Comparison of ENCODE assay signal across 9 cellular contexts in genomic region chr18:77650799-77651385, GRCh38.
A peak's percentile ranks its signal among the peaks of the same experiment; 100 is the strongest.
DNase-seq lines count a peak whose midpoint lies in the region; ATAC-seq and TF ChIP-seq lines count a peak whose summit lies in the region.
"Had no signal": no experiment of that assay in that cellular context is flagged by ENCODE, and none has a peak within 500 bp of the region (broad histone marks: within the 10 kb centered on the region; RNA-seq: fewer than 3 reads in every experiment).

No MANE protein-coding gene starts in this region.

- no peaks in the 10 kb centered on the region for H3K9me3 Mint-ChIP-seq in nephron

- no peak overlapping the region for H3K27ac ChIP-seq in fibroblast of lung (ENCODE audit: insufficient read depth, low read length)
- H3K27ac ChIP-seq in testis, result no peak overlapping the region

- H3K36me3 ChIP-seq in fibroblast of lung (ENCODE audit: control insufficient read depth, insufficient read depth, low read length) (no peaks in the 10 kb centered on the region), testis (ENCODE audit: low read depth, missing control alignments) (no peaks in the 10 kb centered on the region)

- no peak overlapping the region for H3K4me3 Mint-ChIP-seq in nephron
- H3K4me3 Mint-ChIP-seq: stimulated activated naive CD8-positive, alpha-beta T cell treated with anti-CD3 and anti-CD28 coated beads, Interleukin-15, Interleukin-2, amounts not matched to agents 100 ng/mL and 50 ng/mL, for 24 hours had no signal

- H3K9ac ChIP-seq in fibroblast of lung (ENCODE audit: insufficient read depth, low read length), result no peak overlapping the region

- H3K4me1 Mint-ChIP-seq in nephron, result peaks cover 20% of the 10 kb centered on the region

- no peak overlapping the region for H3K4me2 ChIP-seq in fibroblast of lung (ENCODE audit: extremely low read depth, insufficient read depth, low read length)

- no peak for TF ChIP-seq POLR2A in testis (IDR thresholded peaks at IDR 0.05)

- no peak overlapping the region for H2AFZ ChIP-seq in fibroblast of lung (ENCODE audit: low read length)

- peak; percentile 20 to 46 for TF ChIP-seq CTCF in fibroblast of lung (conservative IDR thresholded peaks at IDR 0.05 in 1 of 2, IDR thresholded peaks at IDR 0.05 in 1 of 2; ENCODE audit: low read depth in 1 of 2, low read length in 2 of 2)
- peak; percentile 97 to 99 (median 98) for TF ChIP-seq CTCF in nephron (IDR thresholded peaks at IDR 0.05; ENCODE audit: unreplicated experiment in 3 of 3)
- peak; percentile 76 to 95 (median 82) for TF ChIP-seq CTCF in testis (IDR thresholded peaks at IDR 0.05)

- ATAC-seq in GM19324 (IDR thresholded peaks at IDR 0.05; ENCODE audit: low FRiP score, unreplicated experiment), result peak; percentile 76
- ATAC-seq in HG03439 (IDR thresholded peaks at IDR 0.05; ENCODE audit: unreplicated experiment), result peak; percentile 89

- H3K27me3 ChIP-seq in fibroblast of lung (ENCODE audit: control insufficient read depth, insufficient read depth, low read length), result no peaks in the 10 kb centered on the region
- no peaks in the 10 kb centered on the region for H3K27me3 ChIP-seq in testis

- H3K4me1 ChIP-seq in fibroblast of lung (ENCODE audit: control insufficient read depth, extremely low read depth, insufficient read depth, low read length) (no peaks in the 10 kb centered on the region), testis (no peaks in the 10 kb centered on the region)

- DNase-seq in CD1c-positive myeloid dendritic cell (ENCODE audit: extremely low spot score) (peak; percentile 77), NCI-H748 (lab: John Stamatoyannopoulos, UW; ENCODE audit: unreplicated experiment) (peak; percentile 82), activated T-cell treated with anti-CD3 and anti-CD28 coated beads for 24 hours (ENCODE audit: low read depth) (peak; percentile 39), fibroblast of lung (ENCODE audit: low read depth in 2 of 2) (peak; percentile 7 to 8), testis (peak; percentile 76)

- no peaks in the 10 kb centered on the region for H3K9me3 ChIP-seq in fibroblast of lung (ENCODE audit: control insufficient read depth, insufficient read depth, low read depth, low read length)
- H3K9me3 ChIP-seq in testis, result no peaks in the 10 kb centered on the region

- no peaks in the 10 kb centered on the region for H3K79me2 ChIP-seq in fibroblast of lung (ENCODE audit: control insufficient read depth, insufficient read depth, low read length)

- no peaks in the 10 kb centered on the region for H3K36me3 Mint-ChIP-seq in nephron (ENCODE audit: low read depth)

- no peaks in the 10 kb centered on the region for H4K20me1 ChIP-seq in fibroblast of lung (ENCODE audit: control insufficient read depth, extremely low read depth, insufficient read depth, low read length)

- H3K27ac Mint-ChIP-seq in nephron, result no peak overlapping the region
- H3K27ac Mint-ChIP-seq: stimulated activated naive CD8-positive, alpha-beta T cell treated with anti-CD3 and anti-CD28 coated beads, Interleukin-15, Interleukin-2, amounts not matched to agents 100 ng/mL and 50 ng/mL, for 24 hours had no signal

- WGBS in testis, 2 donors, result 5 to 7% methylated on average over 26 to 28 of the region's 28 CpGs

- no peak overlapping the region for H3K4me3 ChIP-seq in fibroblast of lung (replicated peaks in 1 of 4; ENCODE audit: control extremely low read depth in 1 of 4, insufficient read depth in 1 of 4, low read depth in 3 of 4, low read length in 4 of 4)
- no peak overlapping the region for H3K4me3 ChIP-seq in testis

- peaks cover 35% of the 10 kb centered on the region for H3K27me3 Mint-ChIP-seq in nephron (ENCODE audit: low read depth)

- intact Hi-C loops in testis (cut with DNase I; ENCODE audit: low total_unique reads), result no loop called here

Comparison
In these comparisons a context has a peak if more than half of its experiments do, and no peak if none do; other contexts are left out.
1. DNase-seq: peak in every context shown above with its lines; median percentile 82 in NCI-H748; 77 in CD1c-positive myeloid dendritic cell; 76 in testis; 39 in activated T-cell treated with anti-CD3 and anti-CD28 coated beads for 24 hours; 8 in fibroblast of lung.
2. CTCF ChIP-seq: peak in every context shown above with its lines; median percentile 98 in nephron; 82 in testis; 33 in fibroblast of lung.